1 cellular context compared by ENCODE assay signal in the genomic region with DNA sequence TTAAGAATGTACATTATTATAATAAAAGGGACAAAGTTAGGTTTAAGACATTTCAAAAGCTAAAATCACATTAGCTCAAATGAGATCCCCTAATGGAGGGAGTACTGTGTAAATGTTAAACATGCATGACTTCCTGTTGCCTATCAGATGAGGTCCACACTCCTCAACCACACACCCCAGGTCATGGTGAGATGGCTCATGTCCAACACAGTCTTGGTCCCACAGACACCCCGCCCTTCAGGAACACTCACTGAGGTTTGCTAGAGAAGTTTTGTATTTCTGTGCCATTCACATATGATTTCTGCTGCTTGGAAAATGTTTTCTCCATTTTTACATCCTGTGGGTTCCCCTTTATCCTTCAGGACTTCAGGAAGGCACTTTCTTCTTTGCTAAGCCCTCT.
TF ChIP-seq lines count a peak whose summit lies in the region.

No MANE protein-coding gene starts in this region.

TF ChIP-seq in HepG2, 621 proteins besides CTCF, POLR2A, EP300 and RAD21 (continued from another document):
- TF ChIP-seq ZSCAN29 (CRISPR knock-in tag; conservative IDR thresholded peaks at IDR 0.05): no peak
- TF ChIP-seq, protein P1, sequence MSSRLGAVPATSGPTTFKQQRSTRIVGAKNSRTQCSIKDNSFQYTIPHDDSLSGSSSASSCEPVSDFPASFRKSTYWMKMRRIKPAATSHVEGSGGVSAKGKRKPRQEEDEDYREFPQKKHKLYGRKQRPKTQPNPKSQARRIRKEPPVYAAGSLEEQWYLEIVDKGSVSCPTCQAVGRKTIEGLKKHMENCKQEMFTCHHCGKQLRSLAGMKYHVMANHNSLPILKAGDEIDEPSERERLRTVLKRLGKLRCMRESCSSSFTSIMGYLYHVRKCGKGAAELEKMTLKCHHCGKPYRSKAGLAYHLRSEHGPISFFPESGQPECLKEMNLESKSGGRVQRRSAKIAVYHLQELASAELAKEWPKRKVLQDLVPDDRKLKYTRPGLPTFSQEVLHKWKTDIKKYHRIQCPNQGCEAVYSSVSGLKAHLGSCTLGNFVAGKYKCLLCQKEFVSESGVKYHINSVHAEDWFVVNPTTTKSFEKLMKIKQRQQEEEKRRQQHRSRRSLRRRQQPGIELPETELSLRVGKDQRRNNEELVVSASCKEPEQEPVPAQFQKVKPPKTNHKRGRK (CRISPR knock-in tag; IDR thresholded peaks at IDR 0.05): no peak
- TF ChIP-seq ZNF75D (CRISPR knock-in tag; IDR thresholded peaks at IDR 0.05; ENCODE audit: borderline replicate concordance): no peak
- TF ChIP-seq, protein P2, sequence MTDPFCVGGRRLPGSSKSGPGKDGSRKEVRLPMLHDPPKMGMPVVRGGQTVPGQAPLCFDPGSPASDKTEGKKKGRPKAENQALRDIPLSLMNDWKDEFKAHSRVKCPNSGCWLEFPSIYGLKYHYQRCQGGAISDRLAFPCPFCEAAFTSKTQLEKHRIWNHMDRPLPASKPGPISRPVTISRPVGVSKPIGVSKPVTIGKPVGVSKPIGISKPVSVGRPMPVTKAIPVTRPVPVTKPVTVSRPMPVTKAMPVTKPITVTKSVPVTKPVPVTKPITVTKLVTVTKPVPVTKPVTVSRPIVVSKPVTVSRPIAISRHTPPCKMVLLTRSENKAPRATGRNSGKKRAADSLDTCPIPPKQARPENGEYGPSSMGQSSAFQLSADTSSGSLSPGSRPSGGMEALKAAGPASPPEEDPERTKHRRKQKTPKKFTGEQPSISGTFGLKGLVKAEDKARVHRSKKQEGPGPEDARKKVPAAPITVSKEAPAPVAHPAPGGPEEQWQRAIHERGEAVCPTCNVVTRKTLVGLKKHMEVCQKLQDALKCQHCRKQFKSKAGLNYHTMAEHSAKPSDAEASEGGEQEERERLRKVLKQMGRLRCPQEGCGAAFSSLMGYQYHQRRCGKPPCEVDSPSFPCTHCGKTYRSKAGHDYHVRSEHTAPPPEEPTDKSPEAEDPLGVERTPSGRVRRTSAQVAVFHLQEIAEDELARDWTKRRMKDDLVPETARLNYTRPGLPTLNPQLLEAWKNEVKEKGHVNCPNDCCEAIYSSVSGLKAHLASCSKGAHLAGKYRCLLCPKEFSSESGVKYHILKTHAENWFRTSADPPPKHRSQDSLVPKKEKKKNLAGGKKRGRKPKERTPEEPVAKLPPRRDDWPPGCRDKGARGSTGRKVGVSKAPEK (CRISPR knock-in tag; IDR thresholded peaks at IDR 0.05; ENCODE audit: borderline replicate concordance): no peak
- TF ChIP-seq ZSCAN31 (CRISPR knock-in tag; IDR thresholded peaks at IDR 0.05; ENCODE audit: low read depth): no peak
- TF ChIP-seq, protein P3, sequence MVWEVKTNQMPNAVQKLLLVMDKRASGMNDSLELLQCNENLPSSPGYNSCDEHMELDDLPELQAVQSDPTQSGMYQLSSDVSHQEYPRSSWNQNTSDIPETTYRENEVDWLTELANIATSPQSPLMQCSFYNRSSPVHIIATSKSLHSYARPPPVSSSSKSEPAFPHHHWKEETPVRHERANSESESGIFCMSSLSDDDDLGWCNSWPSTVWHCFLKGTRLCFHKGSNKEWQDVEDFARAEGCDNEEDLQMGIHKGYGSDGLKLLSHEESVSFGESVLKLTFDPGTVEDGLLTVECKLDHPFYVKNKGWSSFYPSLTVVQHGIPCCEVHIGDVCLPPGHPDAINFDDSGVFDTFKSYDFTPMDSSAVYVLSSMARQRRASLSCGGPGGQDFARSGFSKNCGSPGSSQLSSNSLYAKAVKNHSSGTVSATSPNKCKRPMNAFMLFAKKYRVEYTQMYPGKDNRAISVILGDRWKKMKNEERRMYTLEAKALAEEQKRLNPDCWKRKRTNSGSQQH (CRISPR knock-in tag; IDR thresholded peaks at IDR 0.05; ENCODE audit: low read depth): no peak
- TF ChIP-seq, protein P4, sequence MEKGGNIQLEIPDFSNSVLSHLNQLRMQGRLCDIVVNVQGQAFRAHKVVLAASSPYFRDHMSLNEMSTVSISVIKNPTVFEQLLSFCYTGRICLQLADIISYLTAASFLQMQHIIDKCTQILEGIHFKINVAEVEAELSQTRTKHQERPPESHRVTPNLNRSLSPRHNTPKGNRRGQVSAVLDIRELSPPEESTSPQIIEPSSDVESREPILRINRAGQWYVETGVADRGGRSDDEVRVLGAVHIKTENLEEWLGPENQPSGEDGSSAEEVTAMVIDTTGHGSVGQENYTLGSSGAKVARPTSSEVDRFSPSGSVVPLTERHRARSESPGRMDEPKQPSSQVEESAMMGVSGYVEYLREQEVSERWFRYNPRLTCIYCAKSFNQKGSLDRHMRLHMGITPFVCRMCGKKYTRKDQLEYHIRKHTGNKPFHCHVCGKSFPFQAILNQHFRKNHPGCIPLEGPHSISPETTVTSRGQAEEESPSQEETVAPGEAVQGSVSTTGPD (CRISPR knock-in tag; IDR thresholded peaks at IDR 0.05): no peak
